ENCODE assay signal across 13 cellular contexts in genomic region chr2:153476491-153477095, GRCh38. TPM values are rescaled to one million over a fixed set of nuclear protein-coding genes. Genes with fewer than 3 reads are reported as not detected.
DNase-seq lines count a peak whose midpoint lies in the region; ATAC-seq and TF ChIP-seq lines count a peak whose summit lies in the region.
"Had no signal": no experiment of that assay in that cellular context is flagged by ENCODE, and none has a peak within 500 bp of the region (broad histone marks: within the 10 kb centered on the region; RNA-seq: fewer than 3 reads in every experiment).

No MANE protein-coding gene starts in this region.

- H3K4me3 ChIP-seq in GM08714 (ENCODE audit: low read length) (peak overlapping the region; percentile 23; the same call in 1 of the 2 replicates), psoas muscle (peak overlapping the region; percentile 66)

- no peaks in the 10 kb centered on the region for H3K36me3 ChIP-seq in psoas muscle (ENCODE audit: insufficient read depth in 1 of 2, low read depth in 1 of 2)

- H3K27me3 ChIP-seq in psoas muscle (ENCODE audit: insufficient read depth in 3 of 3, low read length in 2 of 3) = peaks cover 6 to 54% (median 17%) of the 10 kb centered on the region in 3 donors

- ATAC-seq in psoas muscle = no peak
- ATAC-seq in activated CD4-positive, alpha-beta T cell treated with anti-CD3 and anti-CD28 coated beads for 36 hours = no peak
- ATAC-seq: activated naive CD8-positive, alpha-beta T cell treated with anti-CD3 and anti-CD28 coated beads, Interleukin-2, amount 50 U/mL, for 24 hours had no signal

- DNase-seq in NCI-H2171 (lab: John Stamatoyannopoulos, UW) = peak; percentile 84
- peak; percentile 40 for DNase-seq in glutamatergic neuron
- DNase-seq in psoas muscle = no peak
- no peak for DNase-seq in activated CD4-positive, alpha-beta T cell treated with anti-CD3 and anti-CD28 coated beads for 36 hours
- DNase-seq in effector CD4-positive, alpha-beta T cell = no peak
- DNase-seq in activated CD4-positive, alpha-beta T cell treated with anti-CD3 and anti-CD28 coated beads, Interleukin-2, amount 10 ng/mL, durations not matched to agents 7 days and 5 days = no peak
- DNase-seq in activated CD4-positive, alpha-beta T cell treated with anti-CD3 and anti-CD28 coated beads, Interleukin-2, amount 50 U/mL, for 48 hours = no peak
- DNase-seq: activated CD4-positive, alpha-beta memory T cell treated with anti-CD3 and anti-CD28 coated beads, Interleukin-2, amount 10 ng/mL, durations not matched to agents 7 days and 5 days; activated naive CD8-positive, alpha-beta T cell treated with anti-CD3 and anti-CD28 coated beads, Interleukin-2, amount 50 U/mL, for 24 hours; CD4-positive, CD25-positive, alpha-beta regulatory T cell had no signal

- intact Hi-C loops in psoas muscle (cut with DNase I) = loop anchor here in 1 of 2 donors (5.0 kb wide), 1 partner anchor 614 kb away; no protein-coding TSS in a partner anchor
- intact Hi-C loops in activated CD4-positive, alpha-beta T cell treated with anti-CD3 and anti-CD28 coated beads for 36 hours (cut with DNase I, micrococcal nuclease) = loop anchor here in 1 of 2 experiments (5.0 kb wide), 3 partner anchors 614 to 1439 kb away; no protein-coding TSS in a partner anchor

- peaks cover 6% of the 10 kb centered on the region for H3K4me1 ChIP-seq in psoas muscle

- no peaks in the 10 kb centered on the region for H3K9me3 ChIP-seq in psoas muscle

- no peaks in the 10 kb centered on the region for H3K36me3 Mint-ChIP-seq in glutamatergic neuron (ENCODE audit: unreplicated experiment)
- no peaks in the 10 kb centered on the region for H3K36me3 Mint-ChIP-seq in activated CD4-positive, alpha-beta T cell treated with anti-CD3 and anti-CD28 coated beads for 36 hours (ENCODE audit: low read depth)
- H3K36me3 Mint-ChIP-seq in activated CD4-positive, alpha-beta T cell treated with anti-CD3 and anti-CD28 coated beads, Interleukin-2, amount 10 ng/mL, durations not matched to agents 7 days and 5 days (ENCODE audit: low read depth) = peaks cover 2% of the 10 kb centered on the region
- H3K36me3 Mint-ChIP-seq: CD4-positive, CD25-positive, alpha-beta regulatory T cell had no signal

- POLR2A ChIA-PET in activated CD4-positive, alpha-beta T cell treated with anti-CD3 and anti-CD28 coated beads for 36 hours (lab: Charles Lee) = interaction anchor here (0.6 kb wide), 1 partner anchor 652 kb away, joined by 3 read pairs; no protein-coding TSS in a partner anchor
- POLR2A ChIA-PET in activated CD4-positive, alpha-beta T cell treated with anti-CD3 and anti-CD28 coated beads, Interleukin-2, amount 10 ng/mL, durations not matched to agents 7 days and 5 days (lab: Charles Lee) = no interaction called here

- 1 to 3% (median 3%) methylated on average over 24 of the region's 24 CpGs for WGBS in psoas muscle, 3 donors

- CTCF ChIA-PET in activated CD4-positive, alpha-beta T cell treated with anti-CD3 and anti-CD28 coated beads for 36 hours (lab: Charles Lee) = interaction anchor here (0.7 kb wide), 1 partner anchor 19 kb away, joined by 3 read pairs; no protein-coding TSS in a partner anchor
- CTCF ChIA-PET in activated CD4-positive, alpha-beta T cell treated with anti-CD3 and anti-CD28 coated beads, Interleukin-2, amount 10 ng/mL, durations not matched to agents 7 days and 5 days (lab: Charles Lee) = no interaction called here

- H3K27ac Mint-ChIP-seq in glutamatergic neuron (ENCODE audit: unreplicated experiment) = peak overlapping the region; percentile 97
- H3K27ac Mint-ChIP-seq in activated CD4-positive, alpha-beta T cell treated with anti-CD3 and anti-CD28 coated beads for 36 hours = no peak overlapping the region
- H3K27ac Mint-ChIP-seq in activated CD4-positive, alpha-beta T cell treated with anti-CD3 and anti-CD28 coated beads, Interleukin-2, amount 10 ng/mL, durations not matched to agents 7 days and 5 days = no peak overlapping the region
- H3K27ac Mint-ChIP-seq: activated CD4-positive, alpha-beta memory T cell treated with anti-CD3 and anti-CD28 coated beads, Interleukin-2, amount 10 ng/mL, durations not matched to agents 7 days and 5 days; activated naive CD8-positive, alpha-beta T cell treated with anti-CD3 and anti-CD28 coated beads, Interleukin-2, amount 50 U/mL, for 24 hours; CD4-positive, CD25-positive, alpha-beta regulatory T cell had no signal

- H3K9me3 Mint-ChIP-seq in glutamatergic neuron (ENCODE audit: unreplicated experiment) = peaks cover 8% of the 10 kb centered on the region
- H3K9me3 Mint-ChIP-seq in activated CD4-positive, alpha-beta T cell treated with anti-CD3 and anti-CD28 coated beads for 36 hours (ENCODE audit: low read depth) = no peaks in the 10 kb centered on the region
- no peaks in the 10 kb centered on the region for H3K9me3 Mint-ChIP-seq in activated CD4-positive, alpha-beta T cell treated with anti-CD3 and anti-CD28 coated beads, Interleukin-2, amount 10 ng/mL, durations not matched to agents 7 days and 5 days
- H3K9me3 Mint-ChIP-seq: activated CD4-positive, alpha-beta memory T cell treated with anti-CD3 and anti-CD28 coated beads, Interleukin-2, amount 10 ng/mL, durations not matched to agents 7 days and 5 days; activated naive CD8-positive, alpha-beta T cell treated with anti-CD3 and anti-CD28 coated beads, Interleukin-2, amount 50 U/mL, for 24 hours had no signal

- H3K4me3 Mint-ChIP-seq in glutamatergic neuron (ENCODE audit: unreplicated experiment) = peak overlapping the region; percentile 94
- H3K4me3 Mint-ChIP-seq in activated CD4-positive, alpha-beta T cell treated with anti-CD3 and anti-CD28 coated beads for 36 hours = no peak overlapping the region
- no peak overlapping the region for H3K4me3 Mint-ChIP-seq in activated CD4-positive, alpha-beta T cell treated with anti-CD3 and anti-CD28 coated beads, Interleukin-2, amount 10 ng/mL, durations not matched to agents 7 days and 5 days
- H3K4me3 Mint-ChIP-seq: activated CD4-positive, alpha-beta memory T cell treated with anti-CD3 and anti-CD28 coated beads, Interleukin-2, amount 10 ng/mL, durations not matched to agents 7 days and 5 days; activated naive CD8-positive, alpha-beta T cell treated with anti-CD3 and anti-CD28 coated beads, Interleukin-2, amount 50 U/mL, for 24 hours had no signal

- H3K27ac ChIP-seq in psoas muscle = no peak overlapping the region
- H3K27ac ChIP-seq: epithelial cell of prostate had no signal

- peaks cover 14% of the 10 kb centered on the region for H3K27me3 Mint-ChIP-seq in glutamatergic neuron (ENCODE audit: unreplicated experiment)
- peaks cover 60% of the 10 kb centered on the region for H3K27me3 Mint-ChIP-seq in activated CD4-positive, alpha-beta T cell treated with anti-CD3 and anti-CD28 coated beads for 36 hours
- H3K27me3 Mint-ChIP-seq in activated CD4-positive, alpha-beta T cell treated with anti-CD3 and anti-CD28 coated beads, Interleukin-2, amount 10 ng/mL, durations not matched to agents 7 days and 5 days = peaks cover 60% of the 10 kb centered on the region

- no peak for TF ChIP-seq CTCF in glutamatergic neuron (IDR thresholded peaks at IDR 0.05; ENCODE audit: partially characterized antibody, unreplicated experiment)
- TF ChIP-seq CTCF in psoas muscle (IDR thresholded peaks at IDR 0.05) = no peak

- peaks cover 14% of the 10 kb centered on the region for H3K4me1 Mint-ChIP-seq in glutamatergic neuron (ENCODE audit: low read depth, unreplicated experiment)
- H3K4me1 Mint-ChIP-seq in activated CD4-positive, alpha-beta T cell treated with anti-CD3 and anti-CD28 coated beads for 36 hours = peaks cover 20% of the 10 kb centered on the region
- peaks cover 9% of the 10 kb centered on the region for H3K4me1 Mint-ChIP-seq in activated CD4-positive, alpha-beta T cell treated with anti-CD3 and anti-CD28 coated beads, Interleukin-2, amount 10 ng/mL, durations not matched to agents 7 days and 5 days

RNA-seq across cellular contexts. Expression of gene RPRM, which starts 2.0 kb away (rescaled TPM):
- total RNA-seq in glutamatergic neuron (ENCODE audit: unreplicated experiment) (95.9 TPM), psoas muscle (not detected)
- polyA plus RNA-seq in psoas muscle = not detected
- not detected for total RNA-seq in activated CD4-positive, alpha-beta T cell treated with anti-CD3 and anti-CD28 coated beads for 36 hours
- total RNA-seq in activated CD4-positive, alpha-beta T cell treated with anti-CD3 and anti-CD28 coated beads, Interleukin-2, amount 10 ng/mL, durations not matched to agents 7 days and 5 days = not detected
- total RNA-seq: activated CD4-positive, alpha-beta memory T cell treated with anti-CD3 and anti-CD28 coated beads, Interleukin-2, amount 10 ng/mL, durations not matched to agents 7 days and 5 days; SK-MEL-5 had no signal

Comparison
In these comparisons a context has a peak if more than half of its experiments do, and no peak if none do; other contexts are left out.
1. DNase-seq: peak in NCI-H2171 (single experiment) and glutamatergic neuron (single experiment); none in psoas muscle (0 of 2), activated CD4-positive, alpha-beta T cell treated with anti-CD3 and anti-CD28 coated beads for 36 hours (single experiment), effector CD4-positive, alpha-beta T cell (single experiment), activated CD4-positive, alpha-beta T cell treated with anti-CD3 and anti-CD28 coated beads, Interleukin-2, amount 10 ng/mL, durations not matched to agents 7 days and 5 days (single experiment) and activated CD4-positive, alpha-beta T cell treated with anti-CD3 and anti-CD28 coated beads, Interleukin-2, amount 50 U/mL, for 48 hours (0 of 2).
2. RNA of gene RPRM, which starts 2.0 kb away (total RNA-seq): 95.9 TPM in glutamatergic neuron (single experiment); not detected in activated CD4-positive, alpha-beta T cell treated with anti-CD3 and anti-CD28 coated beads for 36 hours, not detected in psoas muscle and not detected in activated CD4-positive, alpha-beta T cell treated with anti-CD3 and anti-CD28 coated beads, Interleukin-2, amount 10 ng/mL, durations not matched to agents 7 days and 5 days; every median in the first group is over 10 times any median in the second.